In genomic region chr1:3290915-3291314, GRCh38 we compare ENCODE assay signal across 18 cellular contexts.
DNase-seq lines count a peak whose midpoint lies in the region; ATAC-seq and TF ChIP-seq lines count a peak whose summit lies in the region.
"Had no signal": no experiment of that assay in that cellular context is flagged by ENCODE, and none has a peak within 500 bp of the region (broad histone marks: within the 10 kb centered on the region; RNA-seq: fewer than 3 reads in every experiment).

No MANE protein-coding gene starts in this region.

- CTCF ChIA-PET in HEK293 (lab: Yijun Ruan, JAX) = no interaction called here

- no peaks in the 10 kb centered on the region for H4K20me1 ChIP-seq in hepatocyte (ENCODE audit: insufficient read depth, poor library complexity, severe bottlenecking)

- whole genome bisulfite sequencing in hepatocyte (ENCODE audit: low lambda C conversion rate, missing lambda C conversion rate) = 83% methylated on average over 15 of the region's 15 CpGs

- peaks cover 18% of the 10 kb centered on the region for H3K4me1 Mint-ChIP-seq in type B pancreatic cell (ENCODE audit: unreplicated experiment)
- H3K4me1 Mint-ChIP-seq: CD4-positive, CD25-positive, alpha-beta regulatory T cell; IgD-negative memory B cell had no signal

- H3K36me3 ChIP-seq in left ventricle myocardium inferior = no peaks in the 10 kb centered on the region
- no peaks in the 10 kb centered on the region for H3K36me3 ChIP-seq in HEK293 (ENCODE audit: control insufficient read depth in 2 of 2, insufficient read depth in 1 of 2, low read length in 2 of 2)
- no peaks in the 10 kb centered on the region for H3K36me3 ChIP-seq in hepatocyte (replicated peaks; ENCODE audit: insufficient read depth, low read depth)
- H3K36me3 ChIP-seq: BE2C had no signal

- H3K9me2 ChIP-seq in hepatocyte (replicated peaks; ENCODE audit: insufficient read depth) = no peaks in the 10 kb centered on the region

- H3K4me1 ChIP-seq in left ventricle myocardium inferior = peaks cover 21% of the 10 kb centered on the region
- no peaks in the 10 kb centered on the region for H3K4me1 ChIP-seq in HEK293 (ENCODE audit: control insufficient read depth, insufficient read depth, low read length)
- H3K4me1 ChIP-seq in hepatocyte (ENCODE audit: insufficient read depth) = peaks cover 12% of the 10 kb centered on the region
- H3K4me1 ChIP-seq: BE2C had no signal

- DNase-seq in left ventricle myocardium inferior = no peak
- DNase-seq in cardiac septum (ENCODE audit: low spot score) = no peak
- peak; percentile 33 for DNase-seq in hepatocyte (ENCODE audit: low spot score)
- DNase-seq in middle frontal gyrus (ENCODE audit: extremely low spot score, low spot score) = no peak
- no peak for DNase-seq in type B pancreatic cell (ENCODE audit: extremely low spot score, unreplicated experiment)
- no peak for DNase-seq in sciatic nerve (ENCODE audit: low spot score)
- DNase-seq: 8988T; BE2C; C1 segment of cervical spinal cord; CD4-positive, CD25-positive, alpha-beta regulatory T cell; DMS153; DMS79; GDM1; GM23248 had no signal

- H3K27me3 Mint-ChIP-seq in type B pancreatic cell = peaks cover 8% of the 10 kb centered on the region

- intact Hi-C loops in left ventricle myocardium inferior (cut with micrococcal nuclease) (no loop called here), cardiac septum (cut with DNase I) (no loop called here), sciatic nerve (cut with DNase I) (no loop called here)

- peaks cover 57% of the 10 kb centered on the region for H3K27me3 ChIP-seq in left ventricle myocardium inferior (ENCODE audit: low read depth)
- H3K27me3 ChIP-seq in hepatocyte = no peaks in the 10 kb centered on the region

- H3K27ac Mint-ChIP-seq in type B pancreatic cell = no peak overlapping the region
- H3K27ac Mint-ChIP-seq: CD4-positive, CD25-positive, alpha-beta regulatory T cell; IgD-negative memory B cell had no signal

- no peaks in the 10 kb centered on the region for H3K79me2 ChIP-seq in hepatocyte

- no peaks in the 10 kb centered on the region for H3K9me3 Mint-ChIP-seq in type B pancreatic cell
- H3K9me3 Mint-ChIP-seq: CD4-positive, CD25-positive, alpha-beta regulatory T cell; IgD-negative memory B cell had no signal

- TF ChIP-seq CTCF in left ventricle myocardium inferior (IDR thresholded peaks at IDR 0.05; ENCODE audit: borderline replicate concordance) (no peak), HEK293 (tag by site-specific recombination; IDR thresholded peaks at IDR 0.05) (no peak), hepatocyte (IDR thresholded peaks at IDR 0.05; ENCODE audit: poor library complexity) (no peak), type B pancreatic cell (conservative IDR thresholded peaks at IDR 0.05) (no peak)

- H3K9me3 ChIP-seq in left ventricle myocardium inferior (replicated peaks) (no peaks in the 10 kb centered on the region), HEK293 (ENCODE audit: control insufficient read depth, insufficient read depth, low read depth, low read length) (no peaks in the 10 kb centered on the region), hepatocyte (ENCODE audit: low read depth) (no peaks in the 10 kb centered on the region)
- H3K9me3 ChIP-seq: BE2C, Caco-2 had no signal

- no peak overlapping the region for H3K4me2 ChIP-seq in hepatocyte

- no peak overlapping the region for H3K4me3 Mint-ChIP-seq in type B pancreatic cell
- H3K4me3 Mint-ChIP-seq: CD4-positive, CD25-positive, alpha-beta regulatory T cell; IgD-negative memory B cell had no signal

- POLR2A ChIA-PET in HEK293 (lab: Yijun Ruan, JAX) = no interaction called here

- ATAC-seq in sciatic nerve = no peak
- ATAC-seq: HCT116 had no signal

- no peaks in the 10 kb centered on the region for H3K36me3 Mint-ChIP-seq in type B pancreatic cell
- H3K36me3 Mint-ChIP-seq: CD4-positive, CD25-positive, alpha-beta regulatory T cell; IgD-negative memory B cell had no signal

- no peak overlapping the region for H2AFZ ChIP-seq in hepatocyte
- H2AFZ ChIP-seq: GM23248 had no signal

- H3K27ac ChIP-seq in left ventricle myocardium inferior (replicated peaks) (peak overlapping the region; percentile 84), HEK293 (ENCODE audit: extremely low read depth, low read depth, low read length) (no peak overlapping the region), hepatocyte (no peak overlapping the region)
- H3K27ac ChIP-seq: GM23248 had no signal

- H3K4me3 ChIP-seq in left ventricle myocardium inferior = no peak overlapping the region
- no peak overlapping the region for H3K4me3 ChIP-seq in HEK293 (ENCODE audit: low read depth, low read length)
- H3K4me3 ChIP-seq in hepatocyte = no peak overlapping the region
- H3K4me3 ChIP-seq: GM23248 had no signal

TF ChIP-seq in HEK293, 187 proteins besides CTCF, POLR2A, EP300 and RAD21:
- TF ChIP-seq ZNF629 (tag by site-specific recombination; IDR thresholded peaks at IDR 0.05) (no peak), KLF1 (tag by site-specific recombination; IDR thresholded peaks at IDR 0.05) (peak; percentile 56), ZNF610 (tag by site-specific recombination; IDR thresholded peaks at IDR 0.05; ENCODE audit: borderline replicate concordance) (no peak)
TF ChIP-seq in HEK293: peak in this region for 1.
